6 cellular contexts compared by ENCODE assay signal in the genomic region with DNA sequence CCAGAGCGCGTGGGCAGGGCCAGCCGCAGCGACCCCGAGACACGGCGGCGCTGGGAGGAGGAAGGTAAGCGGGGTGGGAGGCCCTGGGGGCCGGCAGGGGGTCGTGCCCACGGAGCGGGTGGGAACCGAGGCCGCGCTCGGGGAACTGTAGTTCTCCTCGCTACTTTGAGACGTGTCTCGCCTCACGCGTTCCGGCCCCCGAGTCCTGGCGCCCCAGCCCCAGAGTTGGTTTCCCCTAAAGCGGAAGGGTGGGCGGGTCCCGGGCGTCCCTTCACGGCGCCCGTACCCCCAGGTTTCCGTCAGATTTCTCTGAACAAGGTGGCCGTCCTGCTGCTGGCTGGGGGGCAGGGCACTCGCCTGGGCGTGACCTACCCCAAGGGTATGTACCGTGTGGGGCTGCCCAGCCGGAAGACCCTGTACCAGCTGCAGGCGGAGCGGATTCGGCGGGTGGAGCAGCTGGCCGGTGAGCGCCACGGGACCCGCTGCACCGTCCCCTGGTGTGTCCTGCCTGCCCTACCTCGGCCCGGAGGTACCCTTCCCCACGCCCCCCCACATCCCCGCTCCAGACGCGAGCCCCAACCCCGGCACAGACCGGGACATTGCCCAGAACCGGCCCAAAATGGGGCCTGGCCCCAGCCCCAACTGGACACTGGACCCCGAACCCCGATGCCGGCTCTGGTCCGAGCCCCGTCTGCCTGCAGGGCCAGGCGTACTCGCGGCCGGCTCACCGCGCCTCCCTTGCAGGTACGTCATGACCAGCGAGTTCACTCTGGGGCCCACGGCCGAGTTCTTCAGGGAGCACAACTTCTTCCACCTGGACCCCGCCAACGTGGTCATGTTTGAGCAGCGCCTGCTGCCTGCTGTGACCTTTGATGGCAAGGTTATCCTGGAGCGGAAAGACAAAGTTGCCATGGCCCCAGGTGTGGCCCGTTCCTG. TPM values are rescaled to one million over a fixed set of nuclear protein-coding genes. Genes with fewer than 3 reads are reported as not detected.
DNase-seq lines count a peak whose midpoint lies in the region; TF ChIP-seq lines count a peak whose summit lies in the region.

No MANE protein-coding gene starts in this region.

- peaks cover 31% of the 10 kb centered on the region for H3K4me1 ChIP-seq in vagina

- no peaks in the 10 kb centered on the region for H3K9me3 ChIP-seq in vagina

- H3K36me3 ChIP-seq in vagina = peaks cover 0 to 34% of the 10 kb centered on the region in 2 donors

- H3K27ac ChIP-seq in layer of hippocampus (ENCODE audit: low read depth, low read length) (peak overlapping the region; percentile 81), vagina (peak overlapping the region; percentile 77)

- TF ChIP-seq CTCF in vagina (IDR thresholded peaks at IDR 0.05) = no peak

- TF ChIP-seq POLR2A in vagina (IDR thresholded peaks at IDR 0.05) = no peak

- H3K4me3 ChIP-seq in vagina = peak overlapping the region; percentile 68 to 77

- intact Hi-C loops in vagina (cut with DNase I) = no loop called here

- H3K27me3 ChIP-seq in layer of hippocampus (ENCODE audit: control insufficient read depth, insufficient read depth, low read length) = no peaks in the 10 kb centered on the region
- no peaks in the 10 kb centered on the region for H3K27me3 ChIP-seq in vagina

- DNase-seq in stimulated activated CD4-positive, alpha-beta T cell treated with anti-CD3 and anti-CD28 coated beads, Interleukin-15, amount 100 ng/mL, for 24 hours = peak; percentile 60
- DNase-seq in stimulated activated CD4-positive, alpha-beta T cell treated with anti-CD3 and anti-CD28 coated beads, Interleukin-2, amount 100 ng/mL, for 48 hours = no peak
- DNase-seq in activated T-cell treated with anti-CD3 and anti-CD28 coated beads, Interleukin-2, amount 50 U/mL, for 1 hour = peak; percentile 50
- DNase-seq in vagina (ENCODE audit: extremely low spot score in 2 of 2) = no peak
- DNase-seq in middle frontal gyrus (ENCODE audit: extremely low spot score, low spot score) = no peak

RNA-seq across cellular contexts. Expression of a gene that starts 0.7 kb away (rescaled TPM):
- total RNA-seq in vagina = 13.3 TPM

RNA-seq across cellular contexts. Expression of a gene that starts 7.7 kb away (rescaled TPM):
- total RNA-seq in vagina = 2.7 TPM

RNA-seq across cellular contexts. Expression of a gene that starts 8.8 kb away (rescaled TPM):
- 34.1 TPM for total RNA-seq in vagina

RNA-seq across cellular contexts. Expression of a gene that starts 24.2 kb away (rescaled TPM):
- 4.9 TPM for total RNA-seq in vagina

RNA-seq across cellular contexts. Expression of a gene that starts 32.0 kb away (rescaled TPM):
- 67.5 TPM for total RNA-seq in vagina

Comparison
In these comparisons a context has a peak if more than half of its experiments do, and no peak if none do; other contexts are left out.
1. DNase-seq: peak in stimulated activated CD4-positive, alpha-beta T cell treated with anti-CD3 and anti-CD28 coated beads, Interleukin-15, amount 100 ng/mL, for 24 hours (single experiment) and activated T-cell treated with anti-CD3 and anti-CD28 coated beads, Interleukin-2, amount 50 U/mL, for 1 hour (single experiment); none in stimulated activated CD4-positive, alpha-beta T cell treated with anti-CD3 and anti-CD28 coated beads, Interleukin-2, amount 100 ng/mL, for 48 hours (0 of 2), vagina (0 of 2) and middle frontal gyrus (single experiment).